8 cellular contexts compared by ENCODE assay signal in the genomic region with DNA sequence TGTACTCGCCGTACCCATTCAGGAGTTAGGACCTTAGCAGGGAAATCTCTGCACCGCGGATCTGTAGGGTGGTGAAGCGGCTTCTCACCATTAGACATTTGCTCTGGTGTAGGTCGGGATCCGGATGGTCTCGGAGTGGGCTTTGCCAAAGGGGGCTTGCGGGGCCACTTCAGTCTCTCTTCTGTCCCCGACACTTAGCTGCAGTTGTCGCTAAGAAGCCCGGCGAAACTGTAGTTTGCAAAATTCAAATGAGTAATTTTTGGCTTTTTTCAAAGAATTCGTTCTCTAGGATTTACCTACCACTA. TPM values are rescaled to one million over a fixed set of nuclear protein-coding genes. Genes with fewer than 3 reads are reported as not detected.
A peak's percentile ranks its signal among the peaks of the same experiment; 100 is the strongest.
DNase-seq lines count a peak whose midpoint lies in the region; ATAC-seq and TF ChIP-seq lines count a peak whose summit lies in the region.

No MANE protein-coding gene starts in this region.

- H3K4me3 Mint-ChIP-seq in activated naive CD4-positive, alpha-beta T cell treated with anti-CD3 and anti-CD28 coated beads, Interleukin-2, amount 10 ng/mL, durations not matched to agents 7 days and 5 days = peak overlapping the region; percentile 88

- no peaks in the 10 kb centered on the region for H3K27me3 ChIP-seq in adipocyte (replicated peaks; ENCODE audit: control insufficient read depth, insufficient read depth, low read length)
- no peaks in the 10 kb centered on the region for H3K27me3 ChIP-seq in right lobe of liver
- H3K27me3 ChIP-seq in upper lobe of right lung = no peaks in the 10 kb centered on the region

- peak overlapping the region; percentile 95 for H3K9ac ChIP-seq in adipocyte (ENCODE audit: low read length)

- no peak for TF ChIP-seq CTCF in right lobe of liver (IDR thresholded peaks at IDR 0.05)
- TF ChIP-seq CTCF in upper lobe of right lung (IDR thresholded peaks at IDR 0.05) = no peak

- H3K27ac ChIP-seq in right lobe of liver = peak overlapping the region; percentile 68 to 83 (median 76)
- H3K27ac ChIP-seq in upper lobe of right lung = peak overlapping the region; percentile 84

- intact Hi-C loops in right lobe of liver (cut with DNase I) (no loop called here), upper lobe of right lung (cut with DNase I) (no loop called here)

- no peaks in the 10 kb centered on the region for H3K27me3 Mint-ChIP-seq in activated naive CD4-positive, alpha-beta T cell treated with anti-CD3 and anti-CD28 coated beads, Interleukin-2, amount 10 ng/mL, durations not matched to agents 7 days and 5 days

- H3K27ac Mint-ChIP-seq in activated naive CD4-positive, alpha-beta T cell treated with anti-CD3 and anti-CD28 coated beads, Interleukin-2, amount 10 ng/mL, durations not matched to agents 7 days and 5 days = peak overlapping the region; percentile 96

- ATAC-seq in right lobe of liver = no peak
- no peak for ATAC-seq in upper lobe of right lung
- no peak for ATAC-seq in GM21515 (IDR thresholded peaks at IDR 0.05; ENCODE audit: unreplicated experiment)
- no peak for ATAC-seq in HG02970 (IDR thresholded peaks at IDR 0.05; ENCODE audit: low FRiP score, unreplicated experiment)

- H3K36me3 Mint-ChIP-seq in activated naive CD4-positive, alpha-beta T cell treated with anti-CD3 and anti-CD28 coated beads, Interleukin-2, amount 10 ng/mL, durations not matched to agents 7 days and 5 days = peaks cover 5% of the 10 kb centered on the region

- WGBS in right lobe of liver (ENCODE audit: insufficient coverage, low coverage, low lambda C conversion rate, missing lambda C conversion rate) = 0% methylated on average over 6 of the region's 14 CpGs

- peaks cover 13% of the 10 kb centered on the region for H3K4me1 ChIP-seq in adipocyte (ENCODE audit: control insufficient read depth, insufficient read depth, low read length)
- H3K4me1 ChIP-seq in right lobe of liver = peaks cover 0 to 14% (median 3%) of the 10 kb centered on the region in 4 donors
- H3K4me1 ChIP-seq in upper lobe of right lung = peaks cover 12% of the 10 kb centered on the region

- CTCF ChIA-PET in activated naive CD4-positive, alpha-beta T cell treated with anti-CD3 and anti-CD28 coated beads, Interleukin-2, amount 10 ng/mL, durations not matched to agents 7 days and 5 days (lab: Charles Lee) = interaction anchor here (1.1 to 1.3 kb wide), 2 partner anchors 9 to 184 kb away, joined by 3 read pairs; no protein-coding TSS in a partner anchor

- H3K4me1 Mint-ChIP-seq in activated naive CD4-positive, alpha-beta T cell treated with anti-CD3 and anti-CD28 coated beads, Interleukin-2, amount 10 ng/mL, durations not matched to agents 7 days and 5 days = peaks cover 35% of the 10 kb centered on the region

- no peak for DNase-seq in activated naive CD4-positive, alpha-beta T cell treated with anti-CD3 and anti-CD28 coated beads, Interleukin-2, amount 10 ng/mL, durations not matched to agents 7 days and 5 days
- DNase-seq in activated naive CD4-positive, alpha-beta T cell treated with anti-CD3 and anti-CD28 coated beads, Interleukin-2, amount 50 U/mL, for 16 hours = no peak
- DNase-seq in adipocyte (ENCODE audit: low read depth) = no peak
- no peak for DNase-seq in right lobe of liver
- DNase-seq in upper lobe of right lung = no peak
- no peak for DNase-seq in HPDE6-E6E7 (ENCODE audit: extremely low spot score)

- H3K36me3 ChIP-seq in adipocyte (ENCODE audit: control insufficient read depth, insufficient read depth, low read length, severe bottlenecking) (no peaks in the 10 kb centered on the region), right lobe of liver (no peaks in the 10 kb centered on the region), upper lobe of right lung (no peaks in the 10 kb centered on the region)

- H3K9me3 Mint-ChIP-seq in activated naive CD4-positive, alpha-beta T cell treated with anti-CD3 and anti-CD28 coated beads, Interleukin-2, amount 10 ng/mL, durations not matched to agents 7 days and 5 days = no peaks in the 10 kb centered on the region

- H3K9me3 ChIP-seq in adipocyte (ENCODE audit: control insufficient read depth, low read length) (no peaks in the 10 kb centered on the region), right lobe of liver (no peaks in the 10 kb centered on the region), upper lobe of right lung (no peaks in the 10 kb centered on the region)

- H3K4me3 ChIP-seq in adipocyte (ENCODE audit: low read length) = peak overlapping the region; percentile 99
- H3K4me3 ChIP-seq in right lobe of liver = peak overlapping the region; percentile 91 to 96 (median 95)
- H3K4me3 ChIP-seq in upper lobe of right lung = peak overlapping the region; percentile 94

- TF ChIP-seq POLR2A in right lobe of liver (IDR thresholded peaks at IDR 0.05) = no peak

RNA-seq across cellular contexts. Expression of gene QRSL1, which starts 0.4 kb away (rescaled TPM):
- total RNA-seq in right lobe of liver (1 to 10 TPM; 6.0 to 8.8 (median 7.8) TPM), upper lobe of right lung (11.8 TPM)

RNA-seq across cellular contexts. Expression of gene RTN4IP1, which starts 0.5 kb away (rescaled TPM):
- total RNA-seq in right lobe of liver (1 to 10 TPM; 4.0 to 6.3 (median 4.9) TPM), upper lobe of right lung (3.2 TPM)
